ENCODE assay signal across 11 cellular contexts in the genomic region with DNA sequence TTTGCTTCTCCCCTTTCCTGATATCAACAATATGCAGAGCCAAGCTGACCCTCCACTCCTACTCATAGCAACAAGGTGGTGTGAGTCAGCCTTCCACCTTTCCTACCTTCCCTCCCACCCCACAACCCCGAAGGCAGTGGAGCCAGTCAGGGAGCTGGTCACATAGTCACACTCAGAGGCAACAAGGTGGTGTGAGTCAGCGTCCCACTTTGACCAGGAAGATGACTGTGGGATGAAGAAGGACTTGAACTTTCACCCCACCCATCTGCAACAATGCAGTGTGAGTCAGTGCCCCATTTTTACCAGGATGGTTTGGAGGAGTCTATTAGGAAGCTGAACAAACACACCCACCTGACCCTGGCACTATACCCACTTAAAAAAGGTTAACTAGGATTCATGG. TPM values are rescaled to one million over a fixed set of nuclear protein-coding genes. Genes with fewer than 3 reads are reported as not detected.
DNase-seq lines count a peak whose midpoint lies in the region; ATAC-seq and TF ChIP-seq lines count a peak whose summit lies in the region.
"Had no signal": no experiment of that assay in that cellular context is flagged by ENCODE, and none has a peak within 500 bp of the region (broad histone marks: within the 10 kb centered on the region; RNA-seq: fewer than 3 reads in every experiment).

No MANE protein-coding gene starts in this region.

- TF ChIP-seq CTCF in smooth muscle cell (IDR thresholded peaks at IDR 0.05; ENCODE audit: borderline replicate concordance, insufficient read depth, poor library complexity, severe bottlenecking) (no peak), type B pancreatic cell (conservative IDR thresholded peaks at IDR 0.05) (no peak)

- H3K4me3 Mint-ChIP-seq in activated CD4-positive, alpha-beta T cell treated with anti-CD3 and anti-CD28 coated beads for 36 hours: no peak overlapping the region
- no peak overlapping the region for H3K4me3 Mint-ChIP-seq in type B pancreatic cell
- H3K4me3 Mint-ChIP-seq: activated CD4-positive, alpha-beta T cell treated with anti-CD3 and anti-CD28 coated beads, Interleukin-2, amount 10 ng/mL, durations not matched to agents 7 days and 5 days had no signal

- ATAC-seq in activated CD4-positive, alpha-beta T cell treated with anti-CD3 and anti-CD28 coated beads for 36 hours: peak; percentile 33
- ATAC-seq in SK-N-SH treated with all-trans-retinoic acid at 6 μM for 48 hours (peak; percentile 20; the same call in 1 of the 3 replicates), GM19467 (IDR thresholded peaks at IDR 0.05; ENCODE audit: unreplicated experiment) (no peak), HG02885 (IDR thresholded peaks at IDR 0.05; ENCODE audit: poor library complexity, unreplicated experiment) (no peak)

- H3K27ac ChIP-seq in smooth muscle cell (ENCODE audit: low read depth): peak overlapping the region; percentile 57

- DNase-seq in activated CD4-positive, alpha-beta T cell treated with anti-CD3 and anti-CD28 coated beads for 36 hours: no peak
- DNase-seq in activated CD4-positive, alpha-beta T cell treated with anti-CD3 and anti-CD28 coated beads for 48 hours: no peak
- DNase-seq in glomerular endothelial cell (ENCODE audit: extremely low read depth, low read depth, low spot score): peak; percentile 22
- no peak for DNase-seq in smooth muscle cell (lab: John Stamatoyannopoulos, UW; ENCODE audit: unreplicated experiment)
- DNase-seq in type B pancreatic cell (ENCODE audit: extremely low spot score, unreplicated experiment): no peak
- DNase-seq: 8988T; activated CD4-positive, alpha-beta T cell treated with anti-CD3 and anti-CD28 coated beads, Interleukin-2, amount 10 ng/mL, durations not matched to agents 7 days and 5 days; NCI-H1417 treated with DMSO at 0.1 percent for 48 hours had no signal

- H3K27me3 ChIP-seq in smooth muscle cell (ENCODE audit: low read depth): no peaks in the 10 kb centered on the region

- no peaks in the 10 kb centered on the region for H3K4me1 ChIP-seq in smooth muscle cell (ENCODE audit: low read depth)

- peaks cover 20% of the 10 kb centered on the region for H3K36me3 Mint-ChIP-seq in activated CD4-positive, alpha-beta T cell treated with anti-CD3 and anti-CD28 coated beads for 36 hours (ENCODE audit: low read depth)
- H3K36me3 Mint-ChIP-seq in type B pancreatic cell: no peaks in the 10 kb centered on the region

- no peak overlapping the region for H2AFZ ChIP-seq in smooth muscle cell (ENCODE audit: low read depth)

- no peaks in the 10 kb centered on the region for H3K4me1 Mint-ChIP-seq in activated CD4-positive, alpha-beta T cell treated with anti-CD3 and anti-CD28 coated beads for 36 hours
- H3K4me1 Mint-ChIP-seq in type B pancreatic cell (ENCODE audit: unreplicated experiment): no peaks in the 10 kb centered on the region
- H3K4me1 Mint-ChIP-seq: activated CD4-positive, alpha-beta T cell treated with anti-CD3 and anti-CD28 coated beads, Interleukin-2, amount 10 ng/mL, durations not matched to agents 7 days and 5 days had no signal

- peaks cover 2% of the 10 kb centered on the region for H3K9me3 Mint-ChIP-seq in activated CD4-positive, alpha-beta T cell treated with anti-CD3 and anti-CD28 coated beads for 36 hours (ENCODE audit: low read depth)
- H3K9me3 Mint-ChIP-seq in type B pancreatic cell: no peaks in the 10 kb centered on the region

- H3K27ac Mint-ChIP-seq in activated CD4-positive, alpha-beta T cell treated with anti-CD3 and anti-CD28 coated beads for 36 hours: no peak overlapping the region
- no peak overlapping the region for H3K27ac Mint-ChIP-seq in type B pancreatic cell
- H3K27ac Mint-ChIP-seq: activated CD4-positive, alpha-beta T cell treated with anti-CD3 and anti-CD28 coated beads, Interleukin-2, amount 10 ng/mL, durations not matched to agents 7 days and 5 days had no signal

- H3F3A ChIP-seq in smooth muscle cell (ENCODE audit: low read depth): no peaks in the 10 kb centered on the region

- CTCF ChIA-PET in activated CD4-positive, alpha-beta T cell treated with anti-CD3 and anti-CD28 coated beads for 36 hours (lab: Charles Lee): interaction anchor here (0.7 kb wide), 1 partner anchor 9 kb away, joined by 3 read pairs; no protein-coding TSS in a partner anchor

- no peaks in the 10 kb centered on the region for H4K20me1 ChIP-seq in smooth muscle cell (ENCODE audit: low read depth)

- no peaks in the 10 kb centered on the region for H3K79me2 ChIP-seq in smooth muscle cell (ENCODE audit: low read depth)

- POLR2A ChIA-PET in activated CD4-positive, alpha-beta T cell treated with anti-CD3 and anti-CD28 coated beads for 36 hours (lab: Charles Lee): no interaction called here

- 67% methylated on average over 2 of the region's 2 CpGs for WGBS in smooth muscle cell (ENCODE audit: low lambda C conversion rate)

- no peaks in the 10 kb centered on the region for H3K9me3 ChIP-seq in smooth muscle cell (replicated peaks; ENCODE audit: low read depth)

- H3K4me3 ChIP-seq in smooth muscle cell: no peak overlapping the region

- peaks cover 3% of the 10 kb centered on the region for H3K27me3 Mint-ChIP-seq in activated CD4-positive, alpha-beta T cell treated with anti-CD3 and anti-CD28 coated beads for 36 hours
- no peaks in the 10 kb centered on the region for H3K27me3 Mint-ChIP-seq in type B pancreatic cell

- H3K36me3 ChIP-seq in smooth muscle cell (ENCODE audit: low read depth): no peaks in the 10 kb centered on the region

- no peak overlapping the region for H3K9ac ChIP-seq in smooth muscle cell (ENCODE audit: low read depth)

- H3K4me2 ChIP-seq in smooth muscle cell: no peak overlapping the region

- intact Hi-C loops in activated CD4-positive, alpha-beta T cell treated with anti-CD3 and anti-CD28 coated beads for 36 hours (cut with DNase I, micrococcal nuclease): no loop called here

TF ChIP-seq in SK-N-SH treated with all-trans-retinoic acid at 6 μM for 48 hours, 23 proteins besides CTCF, POLR2A, EP300 and RAD21:
- TF ChIP-seq ESRRG (CRISPR knock-in tag; IDR thresholded peaks at IDR 0.05) (no peak), ARNTL (CRISPR knock-in tag; IDR thresholded peaks at IDR 0.05; ENCODE audit: borderline replicate concordance, low read depth) (no peak), ZNF8 (CRISPR knock-in tag; IDR thresholded peaks at IDR 0.05) (no peak), ZNF565 (CRISPR knock-in tag; conservative IDR thresholded peaks at IDR 0.05; ENCODE audit: low read depth) (no peak), PPARA (CRISPR knock-in tag; IDR thresholded peaks at IDR 0.05; ENCODE audit: borderline replicate concordance) (no peak)

RNA-seq across cellular contexts. Expression of a gene that starts 30.1 kb away (rescaled TPM):
- total RNA-seq in activated CD4-positive, alpha-beta T cell treated with anti-CD3 and anti-CD28 coated beads for 36 hours: 1 to 10 TPM; 3.8 to 4.8 TPM
- total RNA-seq in glomerular endothelial cell (2.6 and 4.2 TPM in 2 replicates), smooth muscle cell (4.3 and 6.1 TPM in 2 replicates), type B pancreatic cell (ENCODE audit: low replicate concordance) (5.3 and 5.4 TPM in 2 replicates)
- polyA plus RNA-seq in smooth muscle cell: 0.53 and 0.98 TPM in 2 replicates

RNA-seq across cellular contexts. Expression of a gene that starts 44.2 kb away (rescaled TPM):
- not detected for total RNA-seq in activated CD4-positive, alpha-beta T cell treated with anti-CD3 and anti-CD28 coated beads for 36 hours
- total RNA-seq in glomerular endothelial cell (not detected in 2 replicates), smooth muscle cell (not detected in 2 replicates), type B pancreatic cell (ENCODE audit: low replicate concordance) (0.19 TPM in 1 of 2 replicates, not detected in the other)
- 0.09 and 0.20 TPM in 2 replicates for polyA plus RNA-seq in smooth muscle cell
- total RNA-seq: activated CD4-positive, alpha-beta T cell treated with anti-CD3 and anti-CD28 coated beads, Interleukin-2, amount 10 ng/mL, durations not matched to agents 7 days and 5 days had no signal

Comparison
In these comparisons a context has a peak if more than half of its experiments do, and no peak if none do; other contexts are left out.
1. ATAC-seq: peak in activated CD4-positive, alpha-beta T cell treated with anti-CD3 and anti-CD28 coated beads for 36 hours (single experiment) and SK-N-SH treated with all-trans-retinoic acid at 6 μM for 48 hours (single experiment); none in GM19467 (single experiment) and HG02885 (single experiment).